16 cellular contexts compared by ENCODE assay signal in genomic region chr7:8668627-8669500, GRCh38.
"Had no signal": no experiment of that assay in that cellular context is flagged by ENCODE, and none has a peak within 500 bp of the region (broad histone marks: within the 10 kb centered on the region; RNA-seq: fewer than 3 reads in every experiment).

No MANE protein-coding gene starts in this region.

- H3K4me1 ChIP-seq: esophagus squamous epithelium, right atrium auricular region, stomach, thyroid gland, vagina had no signal

- ATAC-seq: effector memory CD8-positive, alpha-beta T cell; left colon; naive thymus-derived CD8-positive, alpha-beta T cell had no signal

- H3K4me1 Mint-ChIP-seq: immature natural killer cell; naive thymus-derived CD8-positive, alpha-beta T cell had no signal

- H3K9me3 ChIP-seq: ovary, thyroid gland, vagina had no signal

- H3K27ac ChIP-seq: esophagus squamous epithelium, ovary, right atrium auricular region, stomach, thyroid gland, vagina had no signal

- H3K4me3 ChIP-seq: esophagus squamous epithelium, ovary, right atrium auricular region, stomach, thyroid gland, vagina had no signal

- H3K27me3 Mint-ChIP-seq: dendritic cell treated with granulocyte-macrophage colony-stimulating factor and Interleukin-4, amounts not matched to agents 40 ng/mL and 50 ng/mL, for 4 days; effector memory CD8-positive, alpha-beta T cell; naive thymus-derived CD8-positive, alpha-beta T cell had no signal

- H3K4me3 Mint-ChIP-seq: dendritic cell treated with granulocyte-macrophage colony-stimulating factor and Interleukin-4, amounts not matched to agents 40 ng/mL and 50 ng/mL, for 4 days; effector memory CD8-positive, alpha-beta T cell; immature natural killer cell; naive thymus-derived CD8-positive, alpha-beta T cell; type B pancreatic cell had no signal

- H3K27me3 ChIP-seq: esophagus squamous epithelium, ovary, right atrium auricular region, stomach, thyroid gland, vagina had no signal

- H3K36me3 Mint-ChIP-seq: immature natural killer cell; naive thymus-derived CD8-positive, alpha-beta T cell; type B pancreatic cell had no signal

- DNase-seq: effector memory CD8-positive, alpha-beta T cell; esophagus squamous epithelium; foreskin fibroblast; immature natural killer cell; left colon; mammary epithelial cell; ovary; small intestine; stimulated activated CD4-positive, alpha-beta T cell treated with anti-CD3 and anti-CD28 coated beads, Interleukin-2, amount 100 ng/mL, for 48 hours; stomach; thyroid gland had no signal

- H3K36me3 ChIP-seq: esophagus squamous epithelium, ovary, right atrium auricular region, stomach, thyroid gland, vagina had no signal

- H3K27ac Mint-ChIP-seq: dendritic cell treated with granulocyte-macrophage colony-stimulating factor and Interleukin-4, amounts not matched to agents 40 ng/mL and 50 ng/mL, for 4 days; effector memory CD8-positive, alpha-beta T cell; immature natural killer cell; naive thymus-derived CD8-positive, alpha-beta T cell; type B pancreatic cell had no signal
